ENCODE assay signal across 10 cellular contexts in genomic region chr17:42512733-42513251, GRCh38. TPM values are rescaled to one million over a fixed set of nuclear protein-coding genes. Genes with fewer than 3 reads are reported as not detected.
DNase-seq lines count a peak whose midpoint lies in the region; ATAC-seq and TF ChIP-seq lines count a peak whose summit lies in the region.
"Had no signal": no experiment of that assay in that cellular context is flagged by ENCODE, and none has a peak within 500 bp of the region (broad histone marks: within the 10 kb centered on the region; RNA-seq: fewer than 3 reads in every experiment).

No MANE protein-coding gene starts in this region.

- no peak for TF ChIP-seq CTCF in right atrium auricular region (IDR thresholded peaks at IDR 0.05)

- H3K27ac ChIP-seq in right atrium auricular region (peak overlapping the region; percentile 71 to 72), substantia nigra (ENCODE audit: low read depth, low read length, poor library complexity, severe bottlenecking) (peak overlapping the region; percentile 35)

- H3K4me1 ChIP-seq in right atrium auricular region, result peaks cover 2 to 36% of the 10 kb centered on the region in 2 donors

- no peaks in the 10 kb centered on the region for H3K27me3 ChIP-seq in right atrium auricular region

- no peak for DNase-seq in right atrium auricular region (ENCODE audit: low spot score)
- no peak for DNase-seq in substantia nigra (lab: John Stamatoyannopoulos, UW)
- no peak for DNase-seq in GOT3 (lab: John Stamatoyannopoulos, UW)
- no peak for DNase-seq in NCI-H748 treated with DMSO at 0.1 percent for 48 hours (lab: John Stamatoyannopoulos, UW)
- DNase-seq: glutamatergic neuron, KG1, NCI-H446, SK-N-SH had no signal

- H3K4me3 ChIP-seq in right atrium auricular region, result no peak overlapping the region

- peaks cover 49% of the 10 kb centered on the region for H3K36me3 ChIP-seq in right atrium auricular region

- ATAC-seq in HG02763 (IDR thresholded peaks at IDR 0.05; ENCODE audit: unreplicated experiment) (peak; percentile 57), HG03097 (IDR thresholded peaks at IDR 0.05; ENCODE audit: low FRiP score, unreplicated experiment) (no peak)

- H3K9me3 ChIP-seq in right atrium auricular region, result no peaks in the 10 kb centered on the region
- H3K9me3 ChIP-seq: SK-N-SH had no signal

RNA-seq across cellular contexts. Expression of gene NAGLU, which starts 23.2 kb away (rescaled TPM):
- 10 to 100 TPM; 19.6 to 22.1 TPM for total RNA-seq in right atrium auricular region

RNA-seq across cellular contexts. Expression of gene HSD17B1, which starts 39.9 kb away (rescaled TPM):
- total RNA-seq in right atrium auricular region, result under 1 TPM; 0.39 to 0.78 TPM

RNA-seq across cellular contexts. Expression of gene COASY, which starts 49.2 kb away (rescaled TPM):
- total RNA-seq in right atrium auricular region, result 10 to 100 TPM; 18.1 to 19.0 TPM

RNA-seq across cellular contexts. Expression of gene MLX, which starts 54.1 kb away (rescaled TPM):
- 10 to 100 TPM; 40.1 to 63.6 TPM for total RNA-seq in right atrium auricular region

RNA-seq across cellular contexts. Expression of gene ATP6V0A1, which starts 54.1 kb away (rescaled TPM):
- 10 to 100 TPM; 38.9 to 67.5 TPM for total RNA-seq in right atrium auricular region
